In the genomic region with DNA sequence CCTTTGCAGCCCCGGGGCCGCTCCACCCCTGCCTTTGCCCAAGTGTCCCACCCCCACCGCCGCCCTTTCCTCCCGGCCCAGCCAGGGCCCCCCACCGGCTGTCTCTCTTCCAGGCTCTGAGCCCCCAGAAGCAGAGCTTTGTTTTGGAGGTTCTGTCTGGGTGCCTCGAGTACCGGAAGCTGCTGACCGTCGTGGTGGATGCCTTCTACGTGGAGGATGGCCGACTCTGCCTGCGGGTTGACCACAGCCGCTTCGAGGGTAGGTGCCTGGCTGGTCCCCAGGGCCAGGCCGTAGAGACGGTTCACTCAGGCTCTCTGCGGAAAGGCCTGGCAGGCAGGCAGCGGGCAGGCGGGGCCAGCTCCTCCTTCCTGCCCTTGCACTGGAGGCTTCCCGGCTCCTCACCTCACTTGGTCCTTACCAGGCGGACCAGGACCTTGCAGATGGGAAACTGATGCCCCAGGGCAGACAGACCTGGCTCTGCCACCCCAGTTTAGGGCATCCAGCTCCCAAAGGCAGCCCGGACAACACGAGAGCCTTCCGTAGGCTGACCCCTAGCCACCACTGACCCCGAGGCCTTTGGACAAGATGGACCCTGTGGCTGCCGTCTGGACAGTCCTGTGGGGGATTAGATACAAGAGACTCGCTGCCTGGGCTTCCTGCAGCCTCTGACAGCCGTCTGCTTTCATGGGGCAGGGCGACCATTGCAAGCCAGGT, we compare ENCODE assay signal across 27 cellular contexts. TPM values are rescaled to one million over a fixed set of nuclear protein-coding genes. Genes with fewer than 3 reads are reported as not detected.
"Had no signal": no experiment of that assay in that cellular context is flagged by ENCODE, and none has a peak within 500 bp of the region (broad histone marks: within the 10 kb centered on the region; RNA-seq: fewer than 3 reads in every experiment).

No MANE protein-coding gene starts in this region.

- H3K27me3 Mint-ChIP-seq: activated CD8-positive, alpha-beta T cell treated with anti-CD3 and anti-CD28 coated beads for 36 hours; activated naive CD4-positive, alpha-beta T cell treated with anti-CD3 and anti-CD28 coated beads, Interleukin-2, amount 50 U/mL, for 24 hours had no signal

- H3K9me3 Mint-ChIP-seq: activated CD4-positive, alpha-beta T cell treated with anti-CD3 and anti-CD28 coated beads, Interleukin-2, amount 10 ng/mL, durations not matched to agents 24 days and 14 days; activated CD8-positive, alpha-beta T cell treated with anti-CD3 and anti-CD28 coated beads for 36 hours; activated naive CD4-positive, alpha-beta T cell treated with anti-CD3 and anti-CD28 coated beads, Interleukin-2, amount 50 U/mL, for 24 hours; activated naive CD8-positive, alpha-beta T cell treated with anti-CD3 and anti-CD28 coated beads, Interleukin-2, amount 10 ng/mL, durations not matched to agents 7 days and 5 days; activated T-helper 2 cell treated with anti-CD3 and anti-CD28 coated beads, Interferon-gamma antibody, Interleukin-2, Interleukin-4, amounts not matched to agents 10 μg/mL and 5 μg/mL and 100 μg/mL, durations not matched to agents 14 hours and 24 hours and 36 hours; brain; T-helper 1 cell treated with Interleukin-12 subunit alpha and Interleukin-12 subunit beta and Interleukin-4 antibody, amounts not matched to agents 30 μg/mL and 1 μg/mL, for 36 hours; T-helper 2 cell treated with Interferon-gamma antibody and Interleukin-4, amounts not matched to agents 5 μg/mL and 100 μg/mL, for 36 hours had no signal

- H3K27ac Mint-ChIP-seq: activated CD4-positive, alpha-beta T cell treated with anti-CD3 and anti-CD28 coated beads, Interleukin-2, amount 10 ng/mL, durations not matched to agents 24 days and 14 days; activated CD8-positive, alpha-beta T cell treated with anti-CD3 and anti-CD28 coated beads for 36 hours; activated naive CD4-positive, alpha-beta T cell treated with anti-CD3 and anti-CD28 coated beads, Interleukin-2, amount 50 U/mL, for 24 hours; activated naive CD8-positive, alpha-beta T cell treated with anti-CD3 and anti-CD28 coated beads, Interleukin-2, amount 10 ng/mL, durations not matched to agents 7 days and 5 days; activated T-helper 2 cell treated with anti-CD3 and anti-CD28 coated beads, Interferon-gamma antibody, Interleukin-2, Interleukin-4, amounts not matched to agents 10 μg/mL and 5 μg/mL and 100 μg/mL, durations not matched to agents 14 hours and 24 hours and 36 hours; T-helper 1 cell treated with Interleukin-12 subunit alpha and Interleukin-12 subunit beta and Interleukin-4 antibody, amounts not matched to agents 30 μg/mL and 1 μg/mL, for 36 hours; T-helper 2 cell treated with Interferon-gamma antibody and Interleukin-4, amounts not matched to agents 5 μg/mL and 100 μg/mL, for 36 hours had no signal

- H3K27ac ChIP-seq: KMS-11, PC-9, RWPE1, SK-N-MC had no signal

- DNase-seq: activated CD4-positive, alpha-beta T cell treated with anti-CD3 and anti-CD28 coated beads, Interleukin-2, amount 10 ng/mL, durations not matched to agents 24 days and 14 days; activated CD4-positive, alpha-beta T cell treated with anti-CD3 and anti-CD28 coated beads, Interleukin-2, amount 50 U/mL, for 4 hours; activated CD8-positive, alpha-beta T cell treated with anti-CD3 and anti-CD28 coated beads for 36 hours; activated gamma-delta T cell; activated naive CD4-positive, alpha-beta T cell treated with Interleukin-2 at 50 U/mL for 16 hours; activated naive CD8-positive, alpha-beta T cell treated with anti-CD3 and anti-CD28 coated beads, Interleukin-2, amount 10 ng/mL, durations not matched to agents 7 days and 5 days; activated T-cell treated with anti-CD3 and anti-CD28 coated beads, Interleukin-2, amount 50 U/mL, for 1 hour; NCI-H146; NCI-H187; NCI-H2029 treated with DMSO at 0.1 percent for 48 hours; NCI-H2107; NCI-H2171; NCI-H510A; NCI-H748 treated with DMSO at 0.1 percent for 48 hours; NK-92 treated with Interleukin-12 subunit alpha and Interleukin-12 subunit beta, amount 100 ng/mL, for 24 hours; PC-9 had no signal

- H3K4me2 ChIP-seq: KMS-11, PC-9 had no signal

- ATAC-seq: activated CD8-positive, alpha-beta T cell treated with anti-CD3 and anti-CD28 coated beads for 36 hours; Right ventricle myocardium inferior had no signal

- H3K9ac ChIP-seq: KMS-11 had no signal

- H3K4me3 Mint-ChIP-seq: activated CD4-positive, alpha-beta T cell treated with anti-CD3 and anti-CD28 coated beads, Interleukin-2, amount 10 ng/mL, durations not matched to agents 24 days and 14 days; activated CD8-positive, alpha-beta T cell treated with anti-CD3 and anti-CD28 coated beads for 36 hours; activated naive CD4-positive, alpha-beta T cell treated with anti-CD3 and anti-CD28 coated beads, Interleukin-2, amount 50 U/mL, for 24 hours; activated naive CD8-positive, alpha-beta T cell treated with anti-CD3 and anti-CD28 coated beads, Interleukin-2, amount 10 ng/mL, durations not matched to agents 7 days and 5 days; brain; T-helper 1 cell treated with Interleukin-12 subunit alpha and Interleukin-12 subunit beta and Interleukin-4 antibody, amounts not matched to agents 30 μg/mL and 1 μg/mL, for 36 hours; T-helper 2 cell treated with Interferon-gamma antibody and Interleukin-4, amounts not matched to agents 5 μg/mL and 100 μg/mL, for 36 hours had no signal

- H2AFZ ChIP-seq: PC-9 had no signal

- H3K4me3 ChIP-seq: PC-9, SK-N-MC had no signal

- H3K36me3 Mint-ChIP-seq: activated naive CD4-positive, alpha-beta T cell treated with anti-CD3 and anti-CD28 coated beads, Interleukin-2, amount 50 U/mL, for 24 hours; activated naive CD8-positive, alpha-beta T cell treated with anti-CD3 and anti-CD28 coated beads, Interleukin-2, amount 10 ng/mL, durations not matched to agents 7 days and 5 days; brain had no signal

RNA-seq across cellular contexts. Expression of a gene that starts 18.2 kb away (rescaled TPM):
- total RNA-seq: activated CD4-positive, alpha-beta T cell treated with anti-CD3 and anti-CD28 coated beads, Interleukin-2, amount 10 ng/mL, durations not matched to agents 24 days and 14 days; activated CD8-positive, alpha-beta memory T cell treated with anti-CD3 and anti-CD28 coated beads for 36 hours; activated CD8-positive, alpha-beta T cell treated with anti-CD3 and anti-CD28 coated beads for 36 hours; activated T-helper 2 cell treated with anti-CD3 and anti-CD28 coated beads, Interferon-gamma antibody, Interleukin-2, Interleukin-4, amounts not matched to agents 10 μg/mL and 5 μg/mL and 100 μg/mL, durations not matched to agents 14 hours and 24 hours and 36 hours; bronchial epithelial cell; Right ventricle myocardium inferior had no signal
